In genomic region chr3:58306662-58307286, GRCh38 we compare ENCODE assay signal across 8 cellular contexts.
DNase-seq lines count a peak whose midpoint lies in the region; TF ChIP-seq lines count a peak whose summit lies in the region.

No MANE protein-coding gene starts in this region.

- H3K27ac ChIP-seq in skin epidermis = peak overlapping the region; percentile 72 to 99 (median 98)

- CTCF ChIA-PET in HEK293T (lab: Yijun Ruan, JAX) = interaction anchor here (0.5 to 4.6 kb wide), 16 partner anchors 9 to 227 kb away, joined by 3 to 21 read pairs (median 4); partner anchors contain the start of gene KCTD6

- peak overlapping the region; percentile 91 for H3K4me3 ChIP-seq in astrocyte of the cerebellum (ENCODE audit: low read depth, low read length)
- peak overlapping the region; percentile 98 for H3K4me3 ChIP-seq in iPS-18c (ENCODE audit: insufficient read depth, low read depth, low read length)
- peak overlapping the region; percentile 55 to 92 (median 73) for H3K4me3 ChIP-seq in skin epidermis

- TF ChIP-seq CTCF in astrocyte of the cerebellum (IDR thresholded peaks at IDR 0.05; ENCODE audit: low read depth, low read length, missing control alignments) = peak; percentile 23

- H3K4me1 ChIP-seq in ES-I3 (ENCODE audit: insufficient read depth, low read length) = peaks cover 5% of the 10 kb centered on the region

- in situ Hi-C loops in astrocyte of the cerebellum (cut with HindIII; ENCODE audit: low sequenced_read_pairs) = no loop called here

- POLR2A ChIA-PET in HEK293T (lab: Yijun Ruan, JAX) = interaction anchor here (0.5 to 2.1 kb wide), 34 partner anchors 10 to 350 kb away, joined by 3 to 18 read pairs (median 4); partner anchors contain the start of genes ABHD6, KCTD6 and PDHB

- peak overlapping the region; percentile 87 for H3K9ac ChIP-seq in ES-I3 (ENCODE audit: low read depth, low read length)

- peak; percentile 56 for DNase-seq in HEK293T (ENCODE audit: extremely low spot score)
- peak; percentile 73 for DNase-seq in RKO (ENCODE audit: low spot score)
- DNase-seq in astrocyte of the cerebellum (ENCODE audit: low read depth) = no peak
- DNase-seq in NCI-H2107 (lab: John Stamatoyannopoulos, UW) = no peak
- DNase-seq in GM19240 (ENCODE audit: insufficient read length, low spot score) = no peak

- H3K9me3 ChIP-seq in ES-I3 (ENCODE audit: control insufficient read depth, insufficient read depth, low read length) = no peaks in the 10 kb centered on the region; the same call in 1 of the 2 replicates
- H3K9me3 ChIP-seq in iPS-18c (ENCODE audit: control insufficient read depth, insufficient read depth, low read length) = no peaks in the 10 kb centered on the region

- H3K36me3 ChIP-seq in ES-I3 (ENCODE audit: insufficient read depth, low read length) = peaks cover 14% of the 10 kb centered on the region

TF ChIP-seq in HEK293T, 16 proteins besides CTCF, POLR2A, EP300 and RAD21:
- no peak for TF ChIP-seq NFRKB (IDR thresholded peaks at IDR 0.05)

Comparison
In these comparisons a context has a peak if more than half of its experiments do, and no peak if none do; other contexts are left out.
1. DNase-seq: peak in HEK293T (single experiment) and RKO (single experiment); none in astrocyte of the cerebellum (single experiment), NCI-H2107 (single experiment) and GM19240 (single experiment).
2. Peak in every context shown above with its lines, with median percentiles within 50 percentile points of each other: H3K4me3 ChIP-seq.